In the genomic region with DNA sequence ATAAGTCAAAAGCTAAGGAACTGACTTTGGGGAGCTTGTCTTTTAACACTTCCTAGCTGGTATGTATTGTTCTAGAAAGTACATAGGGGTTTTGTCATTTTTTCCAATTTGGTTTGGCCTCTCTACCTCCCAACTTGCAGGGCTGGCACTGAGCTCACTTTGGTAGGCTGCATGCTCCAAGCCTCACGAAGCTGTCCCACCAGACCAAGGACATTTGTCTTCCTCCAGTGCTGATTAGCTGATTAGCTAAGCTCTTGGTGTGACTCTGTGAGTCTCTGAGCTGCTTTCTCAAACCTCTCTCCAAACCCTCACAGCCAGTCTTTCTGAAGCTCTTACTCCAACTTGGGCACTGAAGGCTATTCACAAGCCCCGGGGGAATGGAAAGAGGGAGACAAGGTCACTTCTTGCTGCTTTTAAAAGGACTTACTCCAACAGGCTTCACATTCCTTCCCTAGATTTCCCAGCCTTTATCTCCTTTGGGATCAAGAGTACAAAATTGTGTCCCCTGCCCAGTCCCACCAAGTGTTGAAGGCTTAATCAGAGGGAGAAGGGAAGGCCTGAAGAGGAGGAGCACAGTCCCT, we compare ENCODE assay signal across 1 cellular context.
TF ChIP-seq lines count a peak whose summit lies in the region.

No MANE protein-coding gene starts in this region.

TF ChIP-seq in IMR-90, 13 proteins besides CTCF, POLR2A, EP300 and RAD21 (continued from another document):
- TF ChIP-seq ELK1 (IDR thresholded peaks at IDR 0.05; ENCODE audit: borderline replicate concordance, low read depth, low read length) (no peak), NFE2L2 (IDR thresholded peaks at IDR 0.05; ENCODE audit: low read depth, low read length) (no peak), RFX5 (IDR thresholded peaks at IDR 0.05; ENCODE audit: low read depth, low read length) (no peak), BHLHE40 (IDR thresholded peaks at IDR 0.05; ENCODE audit: low read depth, low read length) (no peak), USF2 (IDR thresholded peaks at IDR 0.05; ENCODE audit: low read depth, low read length) (no peak), MXI1 (IDR thresholded peaks at IDR 0.05; ENCODE audit: borderline replicate concordance, low read depth, low read length) (no peak), RCOR1 (IDR thresholded peaks at IDR 0.05; ENCODE audit: insufficient replicate concordance, low read length) (no peak), SMC3 (IDR thresholded peaks at IDR 0.05; ENCODE audit: low read depth, low read length) (no peak), MAFK (IDR thresholded peaks at IDR 0.05; ENCODE audit: low read depth, low read length) (no peak), MAZ (IDR thresholded peaks at IDR 0.05; ENCODE audit: borderline replicate concordance, low read depth, low read length) (no peak), CEBPB (IDR thresholded peaks at IDR 0.05; ENCODE audit: low read depth, low read length) (no peak)
